Comparison of ENCODE assay signal across 33 cellular contexts in the genomic region with DNA sequence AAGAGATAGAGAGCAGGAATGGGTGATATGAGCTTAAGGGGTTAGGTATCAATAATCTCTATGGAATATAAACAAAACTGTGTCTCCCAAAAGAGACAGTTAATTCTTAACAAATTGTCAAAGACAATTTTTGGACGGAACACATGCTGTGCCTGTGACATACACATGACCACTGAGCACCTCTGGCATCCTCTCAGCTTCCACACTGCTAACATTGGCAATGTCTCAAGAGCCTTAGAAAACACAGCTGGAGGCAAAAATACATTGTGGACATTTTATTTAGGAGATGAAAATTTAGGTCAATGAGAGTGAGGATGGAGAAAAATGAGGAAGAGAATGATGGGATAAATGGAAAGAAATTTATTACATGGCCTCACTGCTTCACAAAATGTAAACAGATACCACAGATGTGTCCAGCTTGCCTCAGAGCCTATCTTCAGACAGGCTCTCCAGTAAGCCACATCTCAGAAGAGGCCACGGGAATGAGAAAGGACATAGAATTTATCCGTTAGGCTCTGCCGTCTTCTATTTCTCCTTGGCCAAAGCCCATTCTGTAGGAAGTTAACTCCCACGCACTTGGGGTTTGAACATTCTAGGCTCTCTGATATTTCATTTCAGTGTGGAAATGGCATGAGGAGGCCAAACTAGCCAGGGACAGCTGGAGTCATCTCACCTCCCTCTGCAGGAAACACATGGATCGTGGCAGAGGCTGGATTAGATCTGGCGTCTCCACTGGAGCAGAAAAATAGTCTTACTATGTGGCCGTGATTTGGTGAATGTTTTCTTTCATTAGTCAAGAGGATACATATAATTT.
A peak's percentile ranks its signal among the peaks of the same experiment; 100 is the strongest.
DNase-seq lines count a peak whose midpoint lies in the region; ATAC-seq and TF ChIP-seq lines count a peak whose summit lies in the region.
"Had no signal": no experiment of that assay in that cellular context is flagged by ENCODE, and none has a peak within 500 bp of the region (broad histone marks: within the 10 kb centered on the region; RNA-seq: fewer than 3 reads in every experiment).

No MANE protein-coding gene starts in this region.

- H3K4me1 Mint-ChIP-seq in Calu3 (ENCODE audit: low read depth, unreplicated experiment), result no peaks in the 10 kb centered on the region
- H3K4me1 Mint-ChIP-seq: activated CD8-positive, alpha-beta memory T cell treated with anti-CD3 and anti-CD28 coated beads, Interleukin-2, amount 10 ng/mL, durations not matched to agents 7 days and 5 days; activated naive CD8-positive, alpha-beta T cell treated with anti-CD3 and anti-CD28 coated beads, Interleukin-2, amount 10 ng/mL, durations not matched to agents 7 days and 5 days; CD14-positive monocyte had no signal

- TF ChIP-seq CTCF in right atrium auricular region (IDR thresholded peaks at IDR 0.05) (no peak), Calu3 (IDR thresholded peaks at IDR 0.05; ENCODE audit: unreplicated experiment) (no peak)

- H3K27me3 ChIP-seq in right atrium auricular region, result no peaks in the 10 kb centered on the region
- H3K27me3 ChIP-seq: ascending aorta, tibial nerve had no signal

- intact Hi-C loops in Right ventricle myocardium superior (cut with DNase I) (no loop called here), left ventricle myocardium superior (cut with micrococcal nuclease) (no loop called here), Calu3 (cut with micrococcal nuclease; ENCODE audit: unreplicated experiment) (no loop called here)

- no peaks in the 10 kb centered on the region for H3K36me3 ChIP-seq in right atrium auricular region
- H3K36me3 ChIP-seq: ascending aorta, tibial nerve had no signal

- H3K36me3 Mint-ChIP-seq in Calu3 (ENCODE audit: insufficient read depth, unreplicated experiment), result no peaks in the 10 kb centered on the region
- H3K36me3 Mint-ChIP-seq: activated CD8-positive, alpha-beta memory T cell treated with anti-CD3 and anti-CD28 coated beads, Interleukin-2, amount 10 ng/mL, durations not matched to agents 7 days and 5 days; activated naive CD8-positive, alpha-beta T cell treated with anti-CD3 and anti-CD28 coated beads, Interleukin-2, amount 10 ng/mL, durations not matched to agents 7 days and 5 days; CD14-positive monocyte had no signal

- H3K4me3 ChIP-seq in right atrium auricular region, result no peak overlapping the region
- H3K4me3 ChIP-seq: ascending aorta, PC-9, tibial nerve had no signal

- H3K27ac Mint-ChIP-seq in Calu3 (ENCODE audit: unreplicated experiment), result no peak overlapping the region
- H3K27ac Mint-ChIP-seq: activated CD8-positive, alpha-beta memory T cell treated with anti-CD3 and anti-CD28 coated beads, Interleukin-2, amount 10 ng/mL, durations not matched to agents 7 days and 5 days; activated naive CD8-positive, alpha-beta T cell treated with anti-CD3 and anti-CD28 coated beads, Interleukin-2, amount 10 ng/mL, durations not matched to agents 7 days and 5 days; effector memory CD8-positive, alpha-beta T cell; progenitor cell of endocrine pancreas had no signal

- ATAC-seq in Right ventricle myocardium superior (ENCODE audit: poor library complexity) (peak; percentile 56), left ventricle myocardium superior (peak; percentile 67), HG02938 (IDR thresholded peaks at IDR 0.05; ENCODE audit: unreplicated experiment) (no peak)
- ATAC-seq: activated CD4-positive, CD25-positive, alpha-beta regulatory T cell treated with anti-CD3 and anti-CD28 coated beads, Interleukin-2, amount 50 U/mL, for 24 hours; activated CD8-positive, alpha-beta memory T cell treated with anti-CD3 and anti-CD28 coated beads, Interleukin-2, amount 10 ng/mL, durations not matched to agents 7 days and 5 days; activated T-cell treated with anti-CD3 and anti-CD28 coated beads, Interleukin-2, amount 50 U/mL, for 4 hours; effector memory CD8-positive, alpha-beta T cell; left lobe of liver; sciatic nerve had no signal

- H3K4me3 Mint-ChIP-seq in Calu3 (ENCODE audit: low read depth, unreplicated experiment), result no peak overlapping the region
- H3K4me3 Mint-ChIP-seq: activated CD8-positive, alpha-beta memory T cell treated with anti-CD3 and anti-CD28 coated beads, Interleukin-2, amount 10 ng/mL, durations not matched to agents 7 days and 5 days; activated naive CD8-positive, alpha-beta T cell treated with anti-CD3 and anti-CD28 coated beads, Interleukin-2, amount 10 ng/mL, durations not matched to agents 7 days and 5 days; activated T-cell treated with anti-CD3 and anti-CD28 coated beads, Interleukin-2, amount 50 U/mL, for 4 hours; CD14-positive monocyte; effector memory CD8-positive, alpha-beta T cell had no signal

- no peak overlapping the region for H3K27ac ChIP-seq in right atrium auricular region
- H3K27ac ChIP-seq: ascending aorta, HL-60, KMS-11, PC-9, tibial nerve had no signal

- no peaks in the 10 kb centered on the region for H3K4me1 ChIP-seq in right atrium auricular region
- H3K4me1 ChIP-seq: ascending aorta, tibial nerve had no signal

- H3K9me3 ChIP-seq in right atrium auricular region, result no peaks in the 10 kb centered on the region
- H3K9me3 ChIP-seq: ascending aorta, tibial nerve had no signal

- no peaks in the 10 kb centered on the region for H3K9me3 Mint-ChIP-seq in Calu3 (ENCODE audit: low read depth, unreplicated experiment)
- H3K9me3 Mint-ChIP-seq: activated naive CD8-positive, alpha-beta T cell treated with anti-CD3 and anti-CD28 coated beads, Interleukin-2, amount 10 ng/mL, durations not matched to agents 7 days and 5 days; activated T-cell treated with anti-CD3 and anti-CD28 coated beads, Interleukin-2, amount 50 U/mL, for 4 hours; CD14-positive monocyte had no signal

- CTCF ChIA-PET in Calu3 (lab: Charles Lee), result no interaction called here

- no TSS peak for BruUV-seq in Calu3 (replicated peaks; lab: Mats Ljungman, UMichigan)

- DNase-seq in Right ventricle myocardium superior, result no peak
- DNase-seq in right atrium auricular region (ENCODE audit: low spot score), result no peak
- DNase-seq in fibroblast of gingiva (ENCODE audit: low read depth), result peak; percentile 3
- DNase-seq in left ventricle myocardium superior, result no peak
- no peak for DNase-seq in NCI-H524 treated with DMSO at 0.1 percent for 48 hours (lab: John Stamatoyannopoulos, UW)
- no peak for DNase-seq in SW 1271 (lab: John Stamatoyannopoulos, UW)
- no peak for DNase-seq in Calu3
- DNase-seq: 8988T; activated CD4-positive, alpha-beta T cell treated with anti-CD3 and anti-CD28 coated beads, Interleukin-2, amount 50 U/mL, for 4 hours; activated CD8-positive, alpha-beta memory T cell treated with anti-CD3 and anti-CD28 coated beads, Interleukin-2, amount 10 ng/mL, durations not matched to agents 7 days and 5 days; activated gamma-delta T cell treated with Interleukin-2 at 50 U/mL for 16 hours; activated naive CD8-positive, alpha-beta T cell treated with anti-CD3 and anti-CD28 coated beads, Interleukin-2, amount 10 ng/mL, durations not matched to agents 7 days and 5 days; activated T-cell treated with anti-CD3 and anti-CD28 coated beads, Interleukin-2, amount 50 U/mL, for 4 hours; central memory CD4-positive, alpha-beta T cell; DND-41; effector memory CD8-positive, alpha-beta T cell; erythroblast; NCI-H1417; NCI-H2029; NCI-H510A treated with DMSO at 0.1 percent for 48 hours; PC-9; SHP77; stimulated activated CD4-positive, alpha-beta T cell treated with anti-CD3 and anti-CD28 coated beads, Interleukin-4, amount 100 ng/mL, for 4 hours had no signal

- no peaks in the 10 kb centered on the region for H3K27me3 Mint-ChIP-seq in Calu3 (ENCODE audit: unreplicated experiment)
- H3K27me3 Mint-ChIP-seq: activated CD8-positive, alpha-beta memory T cell treated with anti-CD3 and anti-CD28 coated beads, Interleukin-2, amount 10 ng/mL, durations not matched to agents 7 days and 5 days; activated naive CD8-positive, alpha-beta T cell treated with anti-CD3 and anti-CD28 coated beads, Interleukin-2, amount 10 ng/mL, durations not matched to agents 7 days and 5 days; effector memory CD8-positive, alpha-beta T cell had no signal
